34 cellular contexts compared by ENCODE assay signal in genomic region chr20:4749326-4749725, GRCh38. TPM values are rescaled to one million over a fixed set of nuclear protein-coding genes. Genes with fewer than 3 reads are reported as not detected.
"Had no signal": no experiment of that assay in that cellular context is flagged by ENCODE, and none has a peak within 500 bp of the region (broad histone marks: within the 10 kb centered on the region; RNA-seq: fewer than 3 reads in every experiment).

No MANE protein-coding gene starts in this region.

- H3K4me3 Mint-ChIP-seq: activated CD4-positive, alpha-beta memory T cell treated with anti-CD3 and anti-CD28 coated beads, Interleukin-2, amount 10 ng/mL, durations not matched to agents 7 days and 5 days; activated CD8-positive, alpha-beta memory T cell treated with anti-CD3 and anti-CD28 coated beads, Interleukin-2, amount 10 ng/mL, durations not matched to agents 7 days and 5 days; activated naive CD4-positive, alpha-beta T cell treated with anti-CD3 and anti-CD28 coated beads, Interleukin-2, amount 10 ng/mL, durations not matched to agents 7 days and 5 days; activated naive CD8-positive, alpha-beta T cell; activated naive CD8-positive, alpha-beta T cell treated with anti-CD3 and anti-CD28 coated beads, Interleukin-2, amount 50 U/mL, for 24 hours; brain had no signal

- H3K27ac Mint-ChIP-seq: activated CD4-positive, alpha-beta memory T cell treated with anti-CD3 and anti-CD28 coated beads, Interleukin-2, amount 10 ng/mL, durations not matched to agents 7 days and 5 days; activated CD8-positive, alpha-beta memory T cell treated with anti-CD3 and anti-CD28 coated beads, Interleukin-2, amount 10 ng/mL, durations not matched to agents 7 days and 5 days; activated naive CD4-positive, alpha-beta T cell treated with anti-CD3 and anti-CD28 coated beads, Interleukin-2, amount 10 ng/mL, durations not matched to agents 7 days and 5 days; activated naive CD8-positive, alpha-beta T cell; activated naive CD8-positive, alpha-beta T cell treated with anti-CD3 and anti-CD28 coated beads, Interleukin-2, amount 50 U/mL, for 24 hours; brain had no signal

- H3K36me3 Mint-ChIP-seq: activated CD8-positive, alpha-beta memory T cell treated with anti-CD3 and anti-CD28 coated beads, Interleukin-2, amount 10 ng/mL, durations not matched to agents 7 days and 5 days; activated naive CD4-positive, alpha-beta T cell treated with anti-CD3 and anti-CD28 coated beads, Interleukin-2, amount 10 ng/mL, durations not matched to agents 7 days and 5 days; activated naive CD8-positive, alpha-beta T cell; brain had no signal

- H3K4me1 Mint-ChIP-seq: activated CD8-positive, alpha-beta memory T cell treated with anti-CD3 and anti-CD28 coated beads, Interleukin-2, amount 10 ng/mL, durations not matched to agents 7 days and 5 days; activated naive CD4-positive, alpha-beta T cell treated with anti-CD3 and anti-CD28 coated beads, Interleukin-2, amount 10 ng/mL, durations not matched to agents 7 days and 5 days; brain had no signal

- H3K27ac ChIP-seq: SJCRH30, SK-N-MC, WERI-Rb-1 had no signal

- ATAC-seq: activated CD8-positive, alpha-beta memory T cell treated with anti-CD3 and anti-CD28 coated beads, Interleukin-2, amount 10 ng/mL, durations not matched to agents 7 days and 5 days; activated naive CD8-positive, alpha-beta T cell treated with anti-CD3 and anti-CD28 coated beads, Interleukin-2, amount 50 U/mL, for 24 hours; Panc1 had no signal

- H3K9me3 ChIP-seq: SJCRH30 had no signal

- DNase-seq: activated CD4-positive, alpha-beta memory T cell treated with anti-CD3 and anti-CD28 coated beads, Interleukin-2, amount 10 ng/mL, durations not matched to agents 7 days and 5 days; activated CD4-positive, alpha-beta T cell treated with anti-CD3 and anti-CD28 coated beads for 1 hour; activated CD4-positive, alpha-beta T cell treated with anti-CD3 and anti-CD28 coated beads for 48 hours; activated CD4-positive, CD25-positive, alpha-beta regulatory T cell; activated CD8-positive, alpha-beta memory T cell treated with anti-CD3 and anti-CD28 coated beads for 24 hours; activated CD8-positive, alpha-beta memory T cell treated with anti-CD3 and anti-CD28 coated beads, Interleukin-2, amount 10 ng/mL, durations not matched to agents 7 days and 5 days; activated CD8-positive, alpha-beta memory T cell treated with anti-CD3 and anti-CD28 coated beads, Interleukin-2, amount 50 U/mL, for 48 hours; activated effector memory CD4-positive, alpha-beta T cell treated with Interleukin-2 at 50 U/mL for 16 hours; activated naive CD4-positive, alpha-beta T cell treated with anti-CD3 and anti-CD28 coated beads, Interleukin-2, amount 10 ng/mL, durations not matched to agents 7 days and 5 days; activated naive CD8-positive, alpha-beta T cell treated with anti-CD3 and anti-CD28 coated beads, Interleukin-2, amount 50 U/mL, for 24 hours; activated T-cell treated with anti-CD3 and anti-CD28 coated beads, Interleukin-2, amount 50 U/mL, for 48 hours; anterior cingulate cortex; caudate nucleus; Karpas-422; NCI-H1105; NCI-H1436; NCI-H1694; NCI-H1930; NCI-H2081 treated with DMSO at 0.1 percent for 48 hours; NCI-H345; NCI-H524 treated with DMSO at 0.1 percent for 48 hours; SHP77; SJCRH30; T1000; WERI-Rb-1 had no signal

- H3K36me3 ChIP-seq: SJCRH30, WERI-Rb-1 had no signal

- H3K4me3 ChIP-seq: SJCRH30, SK-N-MC had no signal

- H3K4me1 ChIP-seq: SJCRH30 had no signal

RNA-seq across cellular contexts. Expression of gene PRND, which starts 27.6 kb away (rescaled TPM):
- total RNA-seq: activated CD4-positive, alpha-beta memory T cell treated with anti-CD3 and anti-CD28 coated beads, Interleukin-2, amount 10 ng/mL, durations not matched to agents 7 days and 5 days; activated CD8-positive, alpha-beta memory T cell treated with anti-CD3 and anti-CD28 coated beads, Interleukin-2, amount 10 ng/mL, durations not matched to agents 7 days and 5 days; bronchial epithelial cell; MCF 10A; NCI-H460; SJCRH30; T-helper 1 cell treated with Interleukin-12 subunit alpha and Interleukin-12 subunit beta and Interleukin-4 antibody, amounts not matched to agents 30 ng/mL and 1 ng/mL, for 36 hours; T-helper 2 cell treated with Interferon-gamma antibody and Interleukin-4, amounts not matched to agents 100 ng/mL and 5 ng/mL, for 36 hours had no signal
